1 cellular context compared by ENCODE assay signal in genomic region chr5:116084891-116085715, GRCh38.
TF ChIP-seq lines count a peak whose summit lies in the region.

COMMD10 (plus strand) TSS chr5:116085025.

TF ChIP-seq in K562, 482 proteins besides CTCF, POLR2A, EP300 and RAD21 (continued from another document):
- TF ChIP-seq UBTF (IDR thresholded peaks at IDR 0.05; ENCODE audit: borderline replicate concordance in 1 of 2, low read depth in 2 of 2, low read length in 2 of 2) (no peak; a peak in 1 of 4 replicates), PHF21A (IDR thresholded peaks at IDR 0.05; ENCODE audit: borderline replicate concordance, low read depth) (no peak), THAP7 (CRISPR knock-in tag; IDR thresholded peaks at IDR 0.05) (no peak), ZNF589 (CRISPR knock-in tag; IDR thresholded peaks at IDR 0.05; ENCODE audit: low read depth) (peak; percentile 42; the same call in 1 of the 2 replicates), ZNF76 (CRISPR knock-in tag; IDR thresholded peaks at IDR 0.05; ENCODE audit: borderline replicate concordance) (no peak), POLR2H (tag; IDR thresholded peaks at IDR 0.05; ENCODE audit: low read depth) (peak; percentile 74), ZNF395 (CRISPR knock-in tag; IDR thresholded peaks at IDR 0.05) (peak; percentile 79), FOXK2 (conservative IDR thresholded peaks at IDR 0.05 in 1 of 2, IDR thresholded peaks at IDR 0.05 in 1 of 2; ENCODE audit: low read depth in 2 of 2) (peak; percentile 27 to 44; a peak in 2 of 4 replicates), SRSF9 (IDR thresholded peaks at IDR 0.05; ENCODE audit: borderline replicate concordance, low read depth, low read length) (no peak), RUNX1 (IDR thresholded peaks at IDR 0.05; ENCODE audit: low read depth) (no peak), THAP12 (CRISPR knock-in tag; IDR thresholded peaks at IDR 0.05) (no peak), POLR2B (IDR thresholded peaks at IDR 0.05; ENCODE audit: low read depth, partially characterized antibody) (peak; percentile 69), PBX2 (CRISPR knock-in tag; IDR thresholded peaks at IDR 0.05; ENCODE audit: low read depth) (no peak), PBX2 (tag; conservative IDR thresholded peaks at IDR 0.05; ENCODE audit: low read depth) (no peak), SREBF2 (CRISPR knock-in tag; IDR thresholded peaks at IDR 0.05) (no peak), HOMEZ (CRISPR knock-in tag; IDR thresholded peaks at IDR 0.05) (no peak), HDGF (IDR thresholded peaks at IDR 0.05) (no peak), ZKSCAN1 (IDR thresholded peaks at IDR 0.05; ENCODE audit: low read depth, low read length) (no peak), FUS (optimal IDR thresholded peaks at IDR 0.05; ENCODE audit: low read depth, low read length) (no peak), ZNF41 (CRISPR knock-in tag; conservative IDR thresholded peaks at IDR 0.05) (no peak), ARID4B (CRISPR knock-in tag; IDR thresholded peaks at IDR 0.05) (peak; percentile 81; the same call in 1 of the 2 replicates)
